13 cellular contexts compared by ENCODE assay signal in the genomic region with DNA sequence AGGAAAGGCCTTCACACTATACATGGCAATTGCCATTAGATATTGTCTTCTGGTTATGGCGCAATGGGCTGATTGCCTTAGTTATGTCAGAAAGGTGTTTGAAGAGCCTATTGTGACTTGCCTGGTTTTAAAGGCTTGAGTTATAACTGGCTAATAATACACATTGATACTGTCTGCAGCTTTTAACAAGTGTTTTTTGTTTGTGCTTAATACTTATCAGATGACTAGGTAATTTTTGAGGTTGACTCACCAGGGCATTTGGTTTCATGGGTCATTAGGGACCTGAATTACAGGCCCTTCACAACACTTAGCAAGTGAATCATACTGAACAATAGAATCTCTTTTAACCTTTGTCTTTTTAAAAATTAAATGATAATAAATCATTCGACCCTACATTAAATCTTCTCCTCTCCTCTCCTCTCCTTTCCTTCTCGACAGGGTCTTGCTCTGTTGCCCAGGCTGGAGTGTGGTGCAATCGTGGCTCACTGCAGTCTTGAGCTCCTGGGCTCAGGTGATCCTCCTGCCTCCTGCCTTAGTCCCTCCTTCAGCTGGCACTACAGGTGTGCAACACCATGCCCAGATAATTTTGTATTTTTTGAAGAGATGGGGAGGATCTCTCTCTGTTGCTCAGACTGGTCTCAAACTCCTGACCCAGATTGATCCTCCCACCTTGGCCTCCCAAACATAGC.
DNase-seq lines count a peak whose midpoint lies in the region; ATAC-seq and TF ChIP-seq lines count a peak whose summit lies in the region.
"Had no signal": no experiment of that assay in that cellular context is flagged by ENCODE, and none has a peak within 500 bp of the region (broad histone marks: within the 10 kb centered on the region; RNA-seq: fewer than 3 reads in every experiment).

No MANE protein-coding gene starts in this region.

- H3K4me1 Mint-ChIP-seq in stimulated activated naive B cell treated with anti-CD40 and anti-IgM and Interleukin-4, amounts not matched to agents 10 μg/mL and 1 μg/mL and 100 μg/mL, for 72 hours = no peaks in the 10 kb centered on the region
- no peaks in the 10 kb centered on the region for H3K4me1 Mint-ChIP-seq in CD8-positive, alpha-beta T cell (ENCODE audit: low read depth)
- H3K4me1 Mint-ChIP-seq: T-helper 17 cell had no signal

- no peaks in the 10 kb centered on the region for H3K27me3 Mint-ChIP-seq in stimulated activated naive B cell treated with anti-CD40 and anti-IgM and Interleukin-4, amounts not matched to agents 10 μg/mL and 1 μg/mL and 100 μg/mL, for 72 hours
- peaks cover 3% of the 10 kb centered on the region for H3K27me3 Mint-ChIP-seq in CD8-positive, alpha-beta T cell (ENCODE audit: low read depth)

- H3K36me3 Mint-ChIP-seq in stimulated activated naive B cell treated with anti-CD40 and anti-IgM and Interleukin-4, amounts not matched to agents 10 μg/mL and 1 μg/mL and 100 μg/mL, for 72 hours = no peaks in the 10 kb centered on the region
- no peaks in the 10 kb centered on the region for H3K36me3 Mint-ChIP-seq in CD8-positive, alpha-beta T cell

- H3K27ac ChIP-seq in body of pancreas = peak overlapping the region in 1 of 4 donors; percentile 35
- no peak overlapping the region for H3K27ac ChIP-seq in CD8-positive, alpha-beta T cell (ENCODE audit: low read depth, low read length)
- H3K27ac ChIP-seq: colonic mucosa had no signal

- H3K9me3 Mint-ChIP-seq in stimulated activated naive B cell treated with anti-CD40 and anti-IgM and Interleukin-4, amounts not matched to agents 10 μg/mL and 1 μg/mL and 100 μg/mL, for 72 hours = no peaks in the 10 kb centered on the region
- H3K9me3 Mint-ChIP-seq in CD8-positive, alpha-beta T cell = no peaks in the 10 kb centered on the region

- no peak for TF ChIP-seq POLR2A in body of pancreas (IDR thresholded peaks at IDR 0.05)

- no peaks in the 10 kb centered on the region for H3K9me3 ChIP-seq in body of pancreas
- no peaks in the 10 kb centered on the region for H3K9me3 ChIP-seq in CD8-positive, alpha-beta T cell (ENCODE audit: low read length)
- H3K9me3 ChIP-seq: colonic mucosa had no signal

- H3K4me3 ChIP-seq in body of pancreas = no peak overlapping the region
- no peak overlapping the region for H3K4me3 ChIP-seq in CD8-positive, alpha-beta T cell (ENCODE audit: low read depth, low read length)
- H3K4me3 ChIP-seq: colonic mucosa had no signal

- no peak overlapping the region for H3K27ac Mint-ChIP-seq in stimulated activated naive B cell treated with anti-CD40 and anti-IgM and Interleukin-4, amounts not matched to agents 10 μg/mL and 1 μg/mL and 100 μg/mL, for 72 hours
- H3K27ac Mint-ChIP-seq in CD8-positive, alpha-beta T cell = no peak overlapping the region
- H3K27ac Mint-ChIP-seq: T-helper 17 cell had no signal

- POLR2A ChIA-PET in CD8-positive, alpha-beta T cell (lab: Charles Lee) = no interaction called here

- WGBS in body of pancreas, 2 donors = 69 to 75% methylated on average over 4 of the region's 4 CpGs

- no peak for TF ChIP-seq CTCF in body of pancreas (IDR thresholded peaks at IDR 0.05)
- no peak for TF ChIP-seq CTCF in CD8-positive, alpha-beta T cell (IDR thresholded peaks at IDR 0.05)

- CTCF ChIA-PET in CD8-positive, alpha-beta T cell (lab: Charles Lee) = no interaction called here

- H3K27me3 ChIP-seq in body of pancreas = no peaks in the 10 kb centered on the region
- H3K27me3 ChIP-seq in CD8-positive, alpha-beta T cell (ENCODE audit: insufficient read depth, low read length) = no peaks in the 10 kb centered on the region
- H3K27me3 ChIP-seq: colonic mucosa had no signal

- H3K4me1 ChIP-seq in body of pancreas = peaks cover 8% of the 10 kb centered on the region
- no peaks in the 10 kb centered on the region for H3K4me1 ChIP-seq in CD8-positive, alpha-beta T cell (ENCODE audit: insufficient read depth, low read length)
- H3K4me1 ChIP-seq: colonic mucosa had no signal

- DNase-seq in COLO829 (ENCODE audit: low spot score) = peak; percentile 93
- peak; percentile 87 for DNase-seq in HT1080 (ENCODE audit: low read depth)
- DNase-seq in body of pancreas = no peak
- DNase-seq in myocyte (ENCODE audit: low read depth) = peak; percentile 70
- no peak for DNase-seq in stimulated activated naive B cell treated with anti-CD40 and anti-IgM and Interleukin-4, amounts not matched to agents 10 μg/mL and 1 μg/mL and 100 μg/mL, for 72 hours
- no peak for DNase-seq in stimulated activated CD4-positive, alpha-beta T cell treated with anti-CD3 and anti-CD28 coated beads, Interleukin-1b, Interleukin-23, amount 100 ng/mL, for 48 hours
- DNase-seq in CD8-positive, alpha-beta T cell = no peak
- no peak for DNase-seq in NCI-H128 (lab: John Stamatoyannopoulos, UW; ENCODE audit: unreplicated experiment)
- DNase-seq: activated T-cell treated with anti-CD3 and anti-CD28 coated beads, Interleukin-2, amount 50 U/mL, for 1 hour; colonic mucosa; NCI-H510A; stimulated activated CD8-positive, alpha-beta memory T cell treated with anti-CD3 and anti-CD28 coated beads, Interleukin-4, amount 100 ng/mL, for 48 hours; T-helper 17 cell had no signal

- H3K4me3 Mint-ChIP-seq in stimulated activated naive B cell treated with anti-CD40 and anti-IgM and Interleukin-4, amounts not matched to agents 10 μg/mL and 1 μg/mL and 100 μg/mL, for 72 hours = no peak overlapping the region
- H3K4me3 Mint-ChIP-seq in CD8-positive, alpha-beta T cell = no peak overlapping the region
- H3K4me3 Mint-ChIP-seq: T-helper 17 cell had no signal

- intact Hi-C loops in body of pancreas (cut with DNase I) = no loop called here
- intact Hi-C loops in CD8-positive, alpha-beta T cell (cut with DNase I, micrococcal nuclease) = no loop called here

- peak; percentile 43 for ATAC-seq in body of pancreas
- no peak for ATAC-seq in stimulated activated naive B cell treated with anti-CD40 and anti-IgM and Interleukin-4, amounts not matched to agents 10 μg/mL and 1 μg/mL and 100 μg/mL, for 72 hours (replicated peaks)
- ATAC-seq in CD8-positive, alpha-beta T cell = no peak
- ATAC-seq: T-helper 17 cell had no signal

- H3K36me3 ChIP-seq in body of pancreas (replicated peaks in 1 of 2; ENCODE audit: insufficient read depth in 1 of 2, low read depth in 2 of 2) = no peaks in the 10 kb centered on the region
- no peaks in the 10 kb centered on the region for H3K36me3 ChIP-seq in CD8-positive, alpha-beta T cell (ENCODE audit: insufficient read depth, low read length)
- H3K36me3 ChIP-seq: colonic mucosa had no signal

Comparison
In these comparisons a context has a peak if more than half of its experiments do, and no peak if none do; other contexts are left out.
1. DNase-seq: peak in COLO829 (single experiment), HT1080 (single experiment) and myocyte (single experiment); none in body of pancreas (0 of 4), stimulated activated naive B cell treated with anti-CD40 and anti-IgM and Interleukin-4, amounts not matched to agents 10 μg/mL and 1 μg/mL and 100 μg/mL, for 72 hours (single experiment), stimulated activated CD4-positive, alpha-beta T cell treated with anti-CD3 and anti-CD28 coated beads, Interleukin-1b, Interleukin-23, amount 100 ng/mL, for 48 hours (single experiment), CD8-positive, alpha-beta T cell (0 of 7) and NCI-H128 (single experiment).